Comparison of ENCODE assay signal across 22 cellular contexts in genomic region chr20:24662756-24663399, GRCh38.
DNase-seq lines count a peak whose midpoint lies in the region; ATAC-seq and TF ChIP-seq lines count a peak whose summit lies in the region.
"Had no signal": no experiment of that assay in that cellular context is flagged by ENCODE, and none has a peak within 500 bp of the region (broad histone marks: within the 10 kb centered on the region; RNA-seq: fewer than 3 reads in every experiment).

No MANE protein-coding gene starts in this region.

- TF ChIP-seq CTCF in RWPE2 (IDR thresholded peaks at IDR 0.05; ENCODE audit: poor library complexity, severe bottlenecking), result no peak
- no peak for TF ChIP-seq CTCF in foreskin fibroblast (IDR thresholded peaks at IDR 0.05; ENCODE audit: low read depth, low read length)
- no peak for TF ChIP-seq CTCF in neural progenitor cell (IDR thresholded peaks at IDR 0.05)

- H3K4me1 ChIP-seq in RWPE2 (ENCODE audit: insufficient read depth, poor library complexity, severe bottlenecking) (no peaks in the 10 kb centered on the region), neural progenitor cell (no peaks in the 10 kb centered on the region)
- H3K4me1 ChIP-seq: gastroesophageal sphincter had no signal

- no peak overlapping the region for H3K4me2 ChIP-seq in neural progenitor cell

- no peak overlapping the region for H2AFZ ChIP-seq in neural progenitor cell (replicated peaks)

- H3K27me3 ChIP-seq in RWPE2 (ENCODE audit: insufficient read depth, poor library complexity, severe bottlenecking) (no peaks in the 10 kb centered on the region), neural progenitor cell (no peaks in the 10 kb centered on the region)
- H3K27me3 ChIP-seq: cardiac muscle cell, gastroesophageal sphincter, right atrium auricular region had no signal

- peaks cover 23% of the 10 kb centered on the region for H3K4me1 Mint-ChIP-seq in neural progenitor cell
- H3K4me1 Mint-ChIP-seq: activated B cell treated with CpG ODN at 0.5 μM for 24 hours; stimulated activated effector memory CD8-positive, alpha-beta T cell treated with anti-CD3 and anti-CD28 coated beads, Interleukin-12 subunit alpha, Interleukin-12 subunit beta, amount 100 ng/mL, for 72 hours had no signal

- no peaks in the 10 kb centered on the region for H4K20me1 ChIP-seq in neural progenitor cell (ENCODE audit: low read depth)

- H3K9me3 ChIP-seq in RWPE2 (ENCODE audit: severe bottlenecking) (no peaks in the 10 kb centered on the region), neural progenitor cell (ENCODE audit: low read depth) (no peaks in the 10 kb centered on the region)
- H3K9me3 ChIP-seq: gastroesophageal sphincter, right atrium auricular region had no signal

- no peak overlapping the region for H3K27ac Mint-ChIP-seq in neural progenitor cell
- H3K27ac Mint-ChIP-seq: activated B cell treated with CpG ODN at 0.5 μM for 24 hours; activated CD4-positive, alpha-beta memory T cell treated with anti-CD3 and anti-CD28 coated beads for 36 hours; CD4-positive, alpha-beta T cell; stimulated activated effector memory CD8-positive, alpha-beta T cell treated with anti-CD3 and anti-CD28 coated beads, Interleukin-12 subunit alpha, Interleukin-12 subunit beta, amount 100 ng/mL, for 72 hours had no signal

- ATAC-seq in RWPE2 (ENCODE audit: low read depth) (peak; percentile 11; the same call in 1 of the 3 replicates), GM18870 (IDR thresholded peaks at IDR 0.05; ENCODE audit: unreplicated experiment) (no peak)
- ATAC-seq: gastroesophageal sphincter; stimulated activated effector memory CD8-positive, alpha-beta T cell treated with anti-CD3 and anti-CD28 coated beads, Interleukin-12 subunit alpha, Interleukin-12 subunit beta, amount 100 ng/mL, for 72 hours had no signal

- no peaks in the 10 kb centered on the region for H3F3A ChIP-seq in neural progenitor cell (ENCODE audit: low read depth)

- DNase-seq in AG08396 (ENCODE audit: low spot score) (peak; percentile 37), GM04504 (ENCODE audit: low read depth) (peak; percentile 21), RWPE2 (ENCODE audit: low spot score) (no peak), foreskin fibroblast (peak; percentile 24 to 79), neural progenitor cell (ENCODE audit: low spot score) (no peak), HT-29 (ENCODE audit: low spot score) (no peak), T-helper 9 cell (no peak)
- DNase-seq: activated B cell treated with CpG ODN at 0.5 μM for 24 hours; activated CD4-positive, alpha-beta memory T cell treated with anti-CD3 and anti-CD28 coated beads for 36 hours; amniotic stem cell; CD4-positive, alpha-beta T cell; dermis blood vessel endothelial cell; DMS53; KG1; NCI-H1930; NCI-H510A; SIG-M5 had no signal

- H3K4me3 Mint-ChIP-seq in neural progenitor cell, result no peak overlapping the region
- H3K4me3 Mint-ChIP-seq: activated B cell treated with CpG ODN at 0.5 μM for 24 hours; activated CD4-positive, alpha-beta memory T cell treated with anti-CD3 and anti-CD28 coated beads for 36 hours; CD4-positive, alpha-beta T cell; stimulated activated effector memory CD8-positive, alpha-beta T cell treated with anti-CD3 and anti-CD28 coated beads, Interleukin-12 subunit alpha, Interleukin-12 subunit beta, amount 100 ng/mL, for 72 hours had no signal

- no peak overlapping the region for H3K27ac ChIP-seq in RWPE2 (ENCODE audit: poor library complexity, severe bottlenecking)
- H3K27ac ChIP-seq in neural progenitor cell, result no peak overlapping the region
- H3K27ac ChIP-seq: cardiac muscle cell, gastroesophageal sphincter, right atrium auricular region had no signal

- H3K9me3 Mint-ChIP-seq in neural progenitor cell, result no peaks in the 10 kb centered on the region
- H3K9me3 Mint-ChIP-seq: activated B cell treated with CpG ODN at 0.5 μM for 24 hours; activated CD4-positive, alpha-beta memory T cell treated with anti-CD3 and anti-CD28 coated beads for 36 hours; CD4-positive, alpha-beta T cell; stimulated activated effector memory CD8-positive, alpha-beta T cell treated with anti-CD3 and anti-CD28 coated beads, Interleukin-12 subunit alpha, Interleukin-12 subunit beta, amount 100 ng/mL, for 72 hours had no signal

- H3K9ac ChIP-seq in neural progenitor cell, result no peak overlapping the region

- H3K27me3 Mint-ChIP-seq in neural progenitor cell (ENCODE audit: insufficient read depth, low read depth), result peaks cover 6% of the 10 kb centered on the region
- H3K27me3 Mint-ChIP-seq: activated B cell treated with CpG ODN at 0.5 μM for 24 hours; activated CD4-positive, alpha-beta memory T cell treated with anti-CD3 and anti-CD28 coated beads for 36 hours; CD4-positive, alpha-beta T cell had no signal

- H3K79me2 ChIP-seq in neural progenitor cell (ENCODE audit: low read depth), result no peaks in the 10 kb centered on the region

- no peak overlapping the region for H3K4me3 ChIP-seq in RWPE2 (ENCODE audit: severe bottlenecking)
- H3K4me3 ChIP-seq in foreskin fibroblast (ENCODE audit: low read depth in 1 of 2, low read length in 2 of 2), result no peak overlapping the region
- no peak overlapping the region for H3K4me3 ChIP-seq in neural progenitor cell
- H3K4me3 ChIP-seq: cardiac muscle cell, gastroesophageal sphincter, right atrium auricular region had no signal

- H3K36me3 ChIP-seq in RWPE2 (ENCODE audit: low read depth), result no peaks in the 10 kb centered on the region
- no peaks in the 10 kb centered on the region for H3K36me3 ChIP-seq in neural progenitor cell
- H3K36me3 ChIP-seq: cardiac muscle cell, gastroesophageal sphincter had no signal

- no peaks in the 10 kb centered on the region for H3K36me3 Mint-ChIP-seq in neural progenitor cell
- H3K36me3 Mint-ChIP-seq: activated CD4-positive, alpha-beta memory T cell treated with anti-CD3 and anti-CD28 coated beads for 36 hours; stimulated activated effector memory CD8-positive, alpha-beta T cell treated with anti-CD3 and anti-CD28 coated beads, Interleukin-12 subunit alpha, Interleukin-12 subunit beta, amount 100 ng/mL, for 72 hours had no signal

Comparison
In these comparisons a context has a peak if more than half of its experiments do, and no peak if none do; other contexts are left out.
1. DNase-seq: peak in AG08396 (single experiment), GM04504 (single experiment) and foreskin fibroblast (2 of 2); none in RWPE2 (single experiment), neural progenitor cell (single experiment), HT-29 (single experiment) and T-helper 9 cell (single experiment).